8 cellular contexts compared by ENCODE assay signal in genomic region chr13:94602467-94602866, GRCh38. TPM values are rescaled to one million over a fixed set of nuclear protein-coding genes. Genes with fewer than 3 reads are reported as not detected.
DNase-seq lines count a peak whose midpoint lies in the region; ATAC-seq and TF ChIP-seq lines count a peak whose summit lies in the region.
"Had no signal": no experiment of that assay in that cellular context is flagged by ENCODE, and none has a peak within 500 bp of the region (broad histone marks: within the 10 kb centered on the region; RNA-seq: fewer than 3 reads in every experiment).

No MANE protein-coding gene starts in this region.

- H3K4me3 ChIP-seq in HAP-1 (peak overlapping the region; percentile 68), gastroesophageal sphincter (peak overlapping the region; percentile 83 to 93), skin epidermis (peak overlapping the region; percentile 57 to 99 (median 94))

- no peak for TF ChIP-seq POLR2A in gastroesophageal sphincter (IDR thresholded peaks at IDR 0.05)

- WGBS in gastroesophageal sphincter (ENCODE audit: low coverage in 1 of 2), 2 donors: 23 to 43% methylated on average over 1 of the region's 1 CpG

- H3K9me3 ChIP-seq in HAP-1: no peaks in the 10 kb centered on the region; the same call in 1 of the 2 replicates
- H3K9me3 ChIP-seq in gastroesophageal sphincter: no peaks in the 10 kb centered on the region
- H3K9me3 ChIP-seq: neutrophil had no signal

- no peaks in the 10 kb centered on the region for H3K27me3 ChIP-seq in HAP-1 (ENCODE audit: low read depth)
- no peaks in the 10 kb centered on the region for H3K27me3 ChIP-seq in gastroesophageal sphincter
- H3K27me3 ChIP-seq: neutrophil had no signal

- no peak for DNase-seq in HAP-1 (ENCODE audit: low spot score in 2 of 2)
- peak; percentile 11 for DNase-seq in SK-N-DZ (ENCODE audit: low spot score)
- no peak for DNase-seq in hippocampal formation (lab: John Stamatoyannopoulos, UW)

- ATAC-seq in gastroesophageal sphincter (no peak), HG03565 (IDR thresholded peaks at IDR 0.05; ENCODE audit: unreplicated experiment) (no peak), HG02973 (IDR thresholded peaks at IDR 0.05; ENCODE audit: unreplicated experiment) (no peak)

- no peak for TF ChIP-seq CTCF in gastroesophageal sphincter (IDR thresholded peaks at IDR 0.05)

- H3K4me1 ChIP-seq in HAP-1 (peaks cover 14% of the 10 kb centered on the region), gastroesophageal sphincter (peaks cover 0 to 22% (median 0%) of the 10 kb centered on the region in 3 donors)

- in situ Hi-C loops in HAP-1 (cut with MboI; ENCODE audit: low sequenced_read_pairs): no loop called here

- TF ChIP-seq EP300 in gastroesophageal sphincter (IDR thresholded peaks at IDR 0.05): no peak

- H3K27ac ChIP-seq in gastroesophageal sphincter: peak overlapping the region in 2 of 4 donors; percentile 85 to 88
- H3K27ac ChIP-seq in skin epidermis: peak overlapping the region in 14 of 21 experiments; percentile 63 to 92 (median 83)
- H3K27ac ChIP-seq: neutrophil had no signal

- H3K36me3 ChIP-seq in HAP-1 (replicated peaks) (peaks cover 14% of the 10 kb centered on the region; the same call in 1 of the 2 replicates), gastroesophageal sphincter (peaks cover 0 to 18% of the 10 kb centered on the region in 2 donors)
- H3K36me3 ChIP-seq: neutrophil had no signal

RNA-seq across cellular contexts. Expression of gene GPR180, which starts 0.8 kb away (rescaled TPM):
- polyA plus RNA-seq in SK-N-DZ (2014; cell fraction: cytosol; rRNA removed): 3.9 and 5.0 TPM in 2 replicates
- polyA plus RNA-seq in SK-N-DZ (2014; cell fraction: nucleus; rRNA removed): 6.5 and 7.1 TPM in 2 replicates
- total RNA-seq in gastroesophageal sphincter: 1 to 10 TPM; 3.4 to 6.4 (median 5.5) TPM

RNA-seq across cellular contexts. Expression of gene TGDS, which starts 6.5 kb away (rescaled TPM):
- polyA plus RNA-seq in SK-N-DZ (2014; cell fraction: cytosol; rRNA removed): 14.2 and 19.3 TPM in 2 replicates
- 17.6 and 21.8 TPM in 2 replicates for polyA plus RNA-seq in SK-N-DZ (2014; cell fraction: nucleus; rRNA removed)
- 10 to 100 TPM in 3 of 4 donors, 1 to 10 TPM in 1; 6.8 to 11.4 (median 10.4) TPM for total RNA-seq in gastroesophageal sphincter
